ENCODE assay signal across 23 cellular contexts in genomic region chr1:56189454-56189853, GRCh38.
"Had no signal": no experiment of that assay in that cellular context is flagged by ENCODE, and none has a peak within 500 bp of the region (broad histone marks: within the 10 kb centered on the region; RNA-seq: fewer than 3 reads in every experiment).

No MANE protein-coding gene starts in this region.

- H3K27ac Mint-ChIP-seq: activated naive CD4-positive, alpha-beta T cell treated with anti-CD3 and anti-CD28 coated beads, Interleukin-2, amount 50 U/mL, for 72 hours; activated T-cell treated with anti-CD3 and anti-CD28 coated beads, Interleukin-2, amount 50 U/mL, for 72 hours; dendritic cell treated with granulocyte-macrophage colony-stimulating factor and Interleukin-4, amounts not matched to agents 40 ng/mL and 50 ng/mL, for 4 days; effector memory CD8-positive, alpha-beta T cell; naive B cell; stimulated activated memory B cell treated with anti-CD40 and anti-IgM and Interleukin-4, amounts not matched to agents 10 μg/mL and 1 μg/mL and 100 μg/mL, for 72 hours had no signal

- DNase-seq: activated CD4-positive, CD25-positive, alpha-beta regulatory T cell treated with anti-CD3 and anti-CD28 coated beads, Interleukin-2, amount 50 U/mL, for 72 hours; activated CD8-positive, alpha-beta memory T cell treated with anti-CD3 and anti-CD28 coated beads for 24 hours; activated CD8-positive, alpha-beta memory T cell treated with anti-CD3 and anti-CD28 coated beads, Interleukin-2, amount 50 U/mL, for 48 hours; activated gamma-delta T cell treated with Interleukin-2 at 50 U/mL for 16 hours; activated T-cell treated with anti-CD3 and anti-CD28 coated beads, Interleukin-2, amount 50 U/mL, for 72 hours; adrenal gland; effector memory CD8-positive, alpha-beta T cell; hippocampal formation; mammary epithelial cell; naive B cell; ovary; spleen; stimulated activated CD4-positive, alpha-beta T cell treated with anti-CD3 and anti-CD28 coated beads, Interleukin-4, amount 100 ng/mL, for 4 hours; T1000 had no signal

- ATAC-seq: activated naive CD4-positive, alpha-beta T cell treated with anti-CD3 and anti-CD28 coated beads, Interleukin-2, amount 50 U/mL, for 72 hours; activated T-cell treated with anti-CD3 and anti-CD28 coated beads, Interleukin-2, amount 50 U/mL, for 72 hours; effector memory CD8-positive, alpha-beta T cell; left lobe of liver; stimulated activated memory B cell treated with anti-CD40 and anti-IgM and Interleukin-4, amounts not matched to agents 10 μg/mL and 1 μg/mL and 100 μg/mL, for 72 hours had no signal

- H3K27ac ChIP-seq: adrenal gland, breast epithelium, ovary, spleen, thoracic aorta had no signal

- H3K4me3 ChIP-seq: adrenal gland, breast epithelium, ovary, spleen, thoracic aorta had no signal

- H3K4me3 Mint-ChIP-seq: activated T-cell treated with anti-CD3 and anti-CD28 coated beads, Interleukin-2, amount 50 U/mL, for 72 hours; dendritic cell treated with granulocyte-macrophage colony-stimulating factor and Interleukin-4, amounts not matched to agents 40 ng/mL and 50 ng/mL, for 4 days; effector memory CD8-positive, alpha-beta T cell; stimulated activated memory B cell treated with anti-CD40 and anti-IgM and Interleukin-4, amounts not matched to agents 10 μg/mL and 1 μg/mL and 100 μg/mL, for 72 hours had no signal

- H3K9me3 Mint-ChIP-seq: activated T-cell treated with anti-CD3 and anti-CD28 coated beads, Interleukin-2, amount 50 U/mL, for 72 hours; dendritic cell treated with granulocyte-macrophage colony-stimulating factor and Interleukin-4, amounts not matched to agents 40 ng/mL and 50 ng/mL, for 4 days; naive B cell; neural crest cell; stimulated activated memory B cell treated with anti-CD40 and anti-IgM and Interleukin-4, amounts not matched to agents 10 μg/mL and 1 μg/mL and 100 μg/mL, for 72 hours had no signal

- H3K4me1 ChIP-seq: adrenal gland, breast epithelium, spleen had no signal

- H3K9me3 ChIP-seq: adrenal gland, breast epithelium, ovary, spleen, thoracic aorta had no signal

- FAIRE-seq: astrocyte, keratinocyte had no signal

- H3K4me1 Mint-ChIP-seq: naive B cell; stimulated activated memory B cell treated with anti-CD40 and anti-IgM and Interleukin-4, amounts not matched to agents 10 μg/mL and 1 μg/mL and 100 μg/mL, for 72 hours had no signal

- H3K27me3 Mint-ChIP-seq: effector memory CD8-positive, alpha-beta T cell; stimulated activated memory B cell treated with anti-CD40 and anti-IgM and Interleukin-4, amounts not matched to agents 10 μg/mL and 1 μg/mL and 100 μg/mL, for 72 hours had no signal

- H3K36me3 Mint-ChIP-seq: activated naive CD4-positive, alpha-beta T cell treated with anti-CD3 and anti-CD28 coated beads, Interleukin-2, amount 50 U/mL, for 72 hours; naive B cell; stimulated activated memory B cell treated with anti-CD40 and anti-IgM and Interleukin-4, amounts not matched to agents 10 μg/mL and 1 μg/mL and 100 μg/mL, for 72 hours had no signal
